ENCODE assay signal across 1 cellular context in genomic region chr1:54741531-54741930, GRCh38.
TF ChIP-seq lines count a peak whose summit lies in the region.

No MANE protein-coding gene starts in this region.

TF ChIP-seq in GM12878, 131 proteins besides CTCF, POLR2A, EP300 and RAD21 (continued from another document):
- TF ChIP-seq IRF3 (IDR thresholded peaks at IDR 0.05) (no peak), CUX1 (IDR thresholded peaks at IDR 0.05; ENCODE audit: insufficient replicate concordance, low read depth, low read length) (no peak), ZNF687 (IDR thresholded peaks at IDR 0.05) (no peak)
